In the genomic region with DNA sequence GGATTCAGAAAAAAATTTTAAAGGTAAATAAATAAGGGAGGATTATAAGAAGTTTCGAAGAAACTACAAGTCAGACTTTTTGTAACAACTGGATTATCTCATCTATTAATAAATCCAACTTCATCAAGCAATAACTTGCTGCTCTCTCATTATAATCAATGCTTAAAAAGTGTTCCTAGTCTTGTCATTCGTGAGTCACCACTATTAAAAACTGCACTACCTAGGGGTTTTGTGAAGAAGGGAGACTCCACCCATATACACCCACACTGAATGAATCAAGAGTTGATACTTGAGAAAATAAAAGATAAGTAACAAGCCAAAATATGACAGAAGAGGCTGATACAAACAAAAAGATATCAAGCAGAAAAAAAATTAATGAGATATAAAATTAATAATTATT, we compare ENCODE assay signal across 12 cellular contexts.
"Had no signal": no experiment of that assay in that cellular context is flagged by ENCODE, and none has a peak within 500 bp of the region (broad histone marks: within the 10 kb centered on the region; RNA-seq: fewer than 3 reads in every experiment).

No MANE protein-coding gene starts in this region.

- H3K36me3 ChIP-seq: gastrocnemius medialis, heart right ventricle, neutrophil, right atrium auricular region, vagina had no signal

- H3K9me3 ChIP-seq: body of pancreas, gastrocnemius medialis, heart right ventricle, neutrophil, vagina had no signal

- H3K4me3 ChIP-seq: body of pancreas, gastrocnemius medialis, heart right ventricle, right atrium auricular region, smooth muscle cell, vagina had no signal

- H3K27me3 ChIP-seq: body of pancreas, neutrophil, right atrium auricular region, vagina had no signal

- DNase-seq: activated CD4-positive, alpha-beta T cell treated with anti-CD3 and anti-CD28 coated beads for 4 hours; activated naive CD4-positive, alpha-beta T cell treated with anti-CD3 and anti-CD28 coated beads, Interleukin-2, amount 50 U/mL, for 16 hours; body of pancreas; effector memory CD8-positive, alpha-beta T cell; gastrocnemius medialis; heart right ventricle; posterior cingulate gyrus; T-helper 9 cell had no signal

- H3K4me1 ChIP-seq: body of pancreas, gastrocnemius medialis, heart right ventricle, right atrium auricular region, vagina had no signal

- H3K27ac ChIP-seq: body of pancreas, gastrocnemius medialis, heart right ventricle, neutrophil, right atrium auricular region, vagina had no signal
